27 cellular contexts compared by ENCODE assay signal in genomic region chr19:7913652-7914051, GRCh38. TPM values are rescaled to one million over a fixed set of nuclear protein-coding genes. Genes with fewer than 3 reads are reported as not detected.
"Had no signal": no experiment of that assay in that cellular context is flagged by ENCODE, and none has a peak within 500 bp of the region (broad histone marks: within the 10 kb centered on the region; RNA-seq: fewer than 3 reads in every experiment).

No MANE protein-coding gene starts in this region.

- DNase-seq: activated CD4-positive, alpha-beta memory T cell treated with anti-CD3 and anti-CD28 coated beads, Interleukin-2, amount 10 ng/mL, durations not matched to agents 7 days and 5 days; activated CD4-positive, alpha-beta T cell treated with anti-CD3 and anti-CD28 coated beads for 36 hours; activated CD4-positive, alpha-beta T cell treated with anti-CD3 and anti-CD28 coated beads, Interleukin-2, amount 50 U/mL, for 1 hour; activated CD4-positive, CD25-positive, alpha-beta regulatory T cell; activated gamma-delta T cell; activated naive CD4-positive, alpha-beta T cell treated with anti-CD3 and anti-CD28 coated beads for 36 hours; activated T-cell treated with anti-CD3 and anti-CD28 coated beads for 4 hours; activated T-cell treated with anti-CD3 and anti-CD28 coated beads, Interleukin-2, amount 50 U/mL, for 48 hours; amygdala; Karpas-422; MM.1S; NCI-H1105; NCI-H1436; NCI-H1694 treated with DMSO at 0.1 percent for 48 hours; NCI-H2081; NCI-H524; T-cell; T-helper 2 cell; T1000 had no signal

- H3K9me3 Mint-ChIP-seq: activated CD4-positive, alpha-beta memory T cell treated with anti-CD3 and anti-CD28 coated beads, Interleukin-2, amount 10 ng/mL, durations not matched to agents 7 days and 5 days; activated naive CD4-positive, alpha-beta T cell treated with anti-CD3 and anti-CD28 coated beads for 36 hours; activated T-helper 17 cell treated with anti-CD3 and anti-CD28 coated beads, Interleukin-2, amount 50 U/mL, for 72 hours; T-cell had no signal

- H3K4me3 ChIP-seq: cardiac muscle cell, SK-N-MC had no signal

- H3K4me3 Mint-ChIP-seq: activated CD4-positive, alpha-beta memory T cell treated with anti-CD3 and anti-CD28 coated beads, Interleukin-2, amount 10 ng/mL, durations not matched to agents 7 days and 5 days; activated CD4-positive, alpha-beta T cell treated with anti-CD3 and anti-CD28 coated beads for 36 hours; activated naive CD4-positive, alpha-beta T cell treated with anti-CD3 and anti-CD28 coated beads for 36 hours; activated naive CD8-positive, alpha-beta T cell; activated T-helper 17 cell treated with anti-CD3 and anti-CD28 coated beads, Interleukin-2, amount 50 U/mL, for 72 hours; brain; T-cell had no signal

- H3K27ac Mint-ChIP-seq: activated CD4-positive, alpha-beta memory T cell treated with anti-CD3 and anti-CD28 coated beads, Interleukin-2, amount 10 ng/mL, durations not matched to agents 7 days and 5 days; activated CD4-positive, alpha-beta T cell treated with anti-CD3 and anti-CD28 coated beads for 36 hours; activated naive CD4-positive, alpha-beta T cell treated with anti-CD3 and anti-CD28 coated beads for 36 hours; activated naive CD8-positive, alpha-beta T cell; activated T-helper 17 cell treated with anti-CD3 and anti-CD28 coated beads, Interleukin-2, amount 50 U/mL, for 72 hours; brain; T-cell had no signal

- ATAC-seq: activated CD4-positive, alpha-beta T cell treated with anti-CD3 and anti-CD28 coated beads for 36 hours; activated T-helper 17 cell treated with anti-CD3 and anti-CD28 coated beads, Interleukin-2, amount 50 U/mL, for 72 hours; Right ventricle myocardium inferior; T-cell had no signal

- H3K27ac ChIP-seq: cardiac muscle cell, SK-N-MC, VCaP had no signal

- H3K4me1 Mint-ChIP-seq: activated T-helper 17 cell treated with anti-CD3 and anti-CD28 coated beads, Interleukin-2, amount 50 U/mL, for 72 hours had no signal

- H3K36me3 Mint-ChIP-seq: activated naive CD8-positive, alpha-beta T cell had no signal

RNA-seq across cellular contexts. Expression of gene CTXN1, which starts 12.3 kb away (rescaled TPM):
- total RNA-seq: activated CD4-positive, alpha-beta memory T cell treated with anti-CD3 and anti-CD28 coated beads, Interleukin-2, amount 10 ng/mL, durations not matched to agents 7 days and 5 days had no signal

RNA-seq across cellular contexts. Expression of gene LRRC8E, which starts 25.3 kb away (rescaled TPM):
- total RNA-seq: activated CD4-positive, alpha-beta memory T cell treated with anti-CD3 and anti-CD28 coated beads, Interleukin-2, amount 10 ng/mL, durations not matched to agents 7 days and 5 days; activated CD4-positive, alpha-beta T cell treated with anti-CD3 and anti-CD28 coated beads for 36 hours; activated CD8-positive, alpha-beta memory T cell treated with anti-CD3 and anti-CD28 coated beads for 36 hours; activated naive CD4-positive, alpha-beta T cell treated with anti-CD3 and anti-CD28 coated beads for 36 hours; activated T-helper 17 cell treated with anti-CD3 and anti-CD28 coated beads, Interleukin-2, amount 50 U/mL, for 72 hours had no signal
- polyA plus RNA-seq: cardiac muscle cell had no signal
